10 cellular contexts compared by ENCODE assay signal in the genomic region with DNA sequence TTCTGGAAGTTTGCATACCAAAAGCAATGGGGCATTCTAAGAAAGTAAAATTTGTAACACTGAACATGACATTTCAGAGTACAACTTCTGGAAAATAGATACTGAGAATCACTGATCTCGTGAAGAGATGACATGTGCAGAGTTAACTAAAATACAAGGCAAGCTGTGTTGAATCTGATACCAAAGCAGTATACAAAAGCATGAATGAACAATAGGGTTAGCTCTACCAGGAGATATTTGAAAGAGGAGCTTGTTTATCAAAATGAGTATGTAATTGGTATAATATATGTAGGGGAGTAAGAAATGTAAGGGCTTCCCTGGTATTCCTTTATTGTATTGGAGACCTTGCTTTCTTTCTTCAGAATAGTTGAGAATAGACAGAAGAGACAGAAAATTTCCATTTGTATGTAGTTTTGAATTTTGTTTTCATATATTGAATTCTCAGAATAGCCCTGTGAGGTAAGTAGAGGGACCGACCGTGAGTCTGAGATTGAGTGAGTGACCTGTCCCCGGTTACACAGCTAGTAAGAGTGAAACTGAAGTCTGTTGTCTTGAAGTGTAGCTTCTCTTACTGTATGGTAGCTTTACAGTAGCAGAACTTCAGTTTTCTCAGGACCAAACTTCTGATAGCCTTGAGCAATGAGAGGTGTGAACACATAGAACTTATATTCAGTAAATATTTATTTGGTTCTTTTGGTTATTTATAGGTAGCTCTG. TPM values are rescaled to one million over a fixed set of nuclear protein-coding genes. Genes with fewer than 3 reads are reported as not detected.
DNase-seq lines count a peak whose midpoint lies in the region; ATAC-seq lines count a peak whose summit lies in the region.
"Had no signal": no experiment of that assay in that cellular context is flagged by ENCODE, and none has a peak within 500 bp of the region (broad histone marks: within the 10 kb centered on the region; RNA-seq: fewer than 3 reads in every experiment).

No MANE protein-coding gene starts in this region.

- POLR2A ChIA-PET in activated CD8-positive, alpha-beta T cell treated with anti-CD3 and anti-CD28 coated beads, Interleukin-2, amount 10 ng/mL, durations not matched to agents 7 days and 5 days (lab: Charles Lee): no interaction called here

- no peaks in the 10 kb centered on the region for H3K9me3 Mint-ChIP-seq in activated T-cell treated with anti-CD3 and anti-CD28 coated beads, Interleukin-2, amount 50 U/mL, for 24 hours
- no peaks in the 10 kb centered on the region for H3K9me3 Mint-ChIP-seq in activated CD8-positive, alpha-beta T cell treated with anti-CD3 and anti-CD28 coated beads, Interleukin-2, amount 10 ng/mL, durations not matched to agents 7 days and 5 days (ENCODE audit: insufficient read depth)
- no peaks in the 10 kb centered on the region for H3K9me3 Mint-ChIP-seq in stimulated activated naive CD8-positive, alpha-beta T cell treated with anti-CD3 and anti-CD28 coated beads, Interleukin-15, Interleukin-2, amounts not matched to agents 100 ng/mL and 50 ng/mL, for 24 hours

- H3K27me3 Mint-ChIP-seq in activated T-cell treated with anti-CD3 and anti-CD28 coated beads, Interleukin-2, amount 50 U/mL, for 24 hours: no peaks in the 10 kb centered on the region
- H3K27me3 Mint-ChIP-seq in activated CD8-positive, alpha-beta T cell treated with anti-CD3 and anti-CD28 coated beads, Interleukin-2, amount 10 ng/mL, durations not matched to agents 7 days and 5 days (ENCODE audit: low read depth): no peaks in the 10 kb centered on the region
- no peaks in the 10 kb centered on the region for H3K27me3 Mint-ChIP-seq in stimulated activated naive CD8-positive, alpha-beta T cell treated with anti-CD3 and anti-CD28 coated beads, Interleukin-15, Interleukin-2, amounts not matched to agents 100 ng/mL and 50 ng/mL, for 24 hours

- peak; percentile 39 for ATAC-seq in HG02981 (IDR thresholded peaks at IDR 0.05; ENCODE audit: unreplicated experiment)
- no peak for ATAC-seq in activated CD8-positive, alpha-beta T cell treated with anti-CD3 and anti-CD28 coated beads, Interleukin-2, amount 10 ng/mL, durations not matched to agents 7 days and 5 days

- peak overlapping the region; percentile 49 for H3K4me3 Mint-ChIP-seq in activated T-cell treated with anti-CD3 and anti-CD28 coated beads, Interleukin-2, amount 50 U/mL, for 24 hours
- H3K4me3 Mint-ChIP-seq in activated CD8-positive, alpha-beta T cell treated with anti-CD3 and anti-CD28 coated beads, Interleukin-2, amount 10 ng/mL, durations not matched to agents 7 days and 5 days: peak overlapping the region; percentile 26
- peak overlapping the region; percentile 49 for H3K4me3 Mint-ChIP-seq in stimulated activated naive CD8-positive, alpha-beta T cell treated with anti-CD3 and anti-CD28 coated beads, Interleukin-15, Interleukin-2, amounts not matched to agents 100 ng/mL and 50 ng/mL, for 24 hours

- H3K36me3 Mint-ChIP-seq in activated T-cell treated with anti-CD3 and anti-CD28 coated beads, Interleukin-2, amount 50 U/mL, for 24 hours (ENCODE audit: low read depth): peaks cover 15% of the 10 kb centered on the region
- peaks cover 3% of the 10 kb centered on the region for H3K36me3 Mint-ChIP-seq in activated CD8-positive, alpha-beta T cell treated with anti-CD3 and anti-CD28 coated beads, Interleukin-2, amount 10 ng/mL, durations not matched to agents 7 days and 5 days (ENCODE audit: low read depth)
- H3K36me3 Mint-ChIP-seq in stimulated activated naive CD8-positive, alpha-beta T cell treated with anti-CD3 and anti-CD28 coated beads, Interleukin-15, Interleukin-2, amounts not matched to agents 100 ng/mL and 50 ng/mL, for 24 hours (ENCODE audit: low read depth): no peaks in the 10 kb centered on the region

- CTCF ChIA-PET in activated CD8-positive, alpha-beta T cell treated with anti-CD3 and anti-CD28 coated beads, Interleukin-2, amount 10 ng/mL, durations not matched to agents 7 days and 5 days (lab: Charles Lee): interaction anchor here (0.8 to 1.7 kb wide), 3 partner anchors 20 to 570 kb away, joined by 3 to 10 read pairs (median 4); a partner anchor contains a TSS

- H3K27ac Mint-ChIP-seq in activated T-cell treated with anti-CD3 and anti-CD28 coated beads, Interleukin-2, amount 50 U/mL, for 24 hours: peak overlapping the region; percentile 93
- H3K27ac Mint-ChIP-seq in activated CD8-positive, alpha-beta T cell treated with anti-CD3 and anti-CD28 coated beads, Interleukin-2, amount 10 ng/mL, durations not matched to agents 7 days and 5 days: peak overlapping the region; percentile 48
- peak overlapping the region; percentile 80 for H3K27ac Mint-ChIP-seq in stimulated activated naive CD8-positive, alpha-beta T cell treated with anti-CD3 and anti-CD28 coated beads, Interleukin-15, Interleukin-2, amounts not matched to agents 100 ng/mL and 50 ng/mL, for 24 hours

- no peak for DNase-seq in activated T-cell treated with anti-CD3 and anti-CD28 coated beads, Interleukin-2, amount 50 U/mL, for 24 hours
- no peak for DNase-seq in activated T-cell treated with anti-CD3 and anti-CD28 coated beads, Interleukin-2, amount 50 U/mL, for 1 hour
- DNase-seq in activated CD8-positive, alpha-beta T cell treated with anti-CD3 and anti-CD28 coated beads, Interleukin-2, amount 10 ng/mL, durations not matched to agents 7 days and 5 days: no peak
- no peak for DNase-seq in kidney glomerular epithelial cell (lab: John Stamatoyannopoulos, UW)
- no peak for DNase-seq in NCI-H1694 (lab: John Stamatoyannopoulos, UW)
- no peak for DNase-seq in DMS53 (lab: John Stamatoyannopoulos, UW)
- DNase-seq: adrenal gland, Peyer's patch had no signal

- peaks cover 65% of the 10 kb centered on the region for H3K4me1 Mint-ChIP-seq in activated T-cell treated with anti-CD3 and anti-CD28 coated beads, Interleukin-2, amount 50 U/mL, for 24 hours (ENCODE audit: low read depth)
- H3K4me1 Mint-ChIP-seq in activated CD8-positive, alpha-beta T cell treated with anti-CD3 and anti-CD28 coated beads, Interleukin-2, amount 10 ng/mL, durations not matched to agents 7 days and 5 days (ENCODE audit: low read depth): peaks cover 37% of the 10 kb centered on the region
- peaks cover 76% of the 10 kb centered on the region for H3K4me1 Mint-ChIP-seq in stimulated activated naive CD8-positive, alpha-beta T cell treated with anti-CD3 and anti-CD28 coated beads, Interleukin-15, Interleukin-2, amounts not matched to agents 100 ng/mL and 50 ng/mL, for 24 hours (ENCODE audit: low read depth)

RNA-seq across cellular contexts. Expression of a gene that starts 5.0 kb away (rescaled TPM):
- total RNA-seq in activated CD8-positive, alpha-beta T cell treated with anti-CD3 and anti-CD28 coated beads, Interleukin-2, amount 10 ng/mL, durations not matched to agents 7 days and 5 days: 10 to 100 TPM; 17.2 to 17.3 TPM
